Comparison of ENCODE assay signal across 41 cellular contexts in genomic region chr1:147807405-147807804, GRCh38. TPM values are rescaled to one million over a fixed set of nuclear protein-coding genes. Genes with fewer than 3 reads are reported as not detected.
"Had no signal": no experiment of that assay in that cellular context is flagged by ENCODE, and none has a peak within 500 bp of the region (broad histone marks: within the 10 kb centered on the region; RNA-seq: fewer than 3 reads in every experiment).

No MANE protein-coding gene starts in this region.

- H3K36me3 ChIP-seq: brain microvascular endothelial cell had no signal

- H3K27me3 Mint-ChIP-seq: activated CD4-positive, alpha-beta memory T cell treated with anti-CD3 and anti-CD28 coated beads, Interleukin-2, amount 10 ng/mL, durations not matched to agents 7 days and 5 days; activated naive CD8-positive, alpha-beta T cell treated with anti-CD3 and anti-CD28 coated beads for 36 hours; activated T-helper 17 cell treated with anti-CD3 and anti-CD28 coated beads, Interleukin-2, amount 50 U/mL, for 72 hours had no signal

- H3K27me3 ChIP-seq: brain microvascular endothelial cell had no signal

- H3K27ac ChIP-seq: brain microvascular endothelial cell, KMS-11, RWPE1, VCaP had no signal

- H3K9ac ChIP-seq: KMS-11 had no signal

- DNase-seq: activated CD4-positive, alpha-beta memory T cell treated with anti-CD3 and anti-CD28 coated beads, Interleukin-2, amount 10 ng/mL, durations not matched to agents 7 days and 5 days; activated CD4-positive, alpha-beta T cell treated with anti-CD3 and anti-CD28 coated beads for 1 hour; activated CD4-positive, alpha-beta T cell treated with anti-CD3 and anti-CD28 coated beads for 48 hours; activated CD4-positive, CD25-positive, alpha-beta regulatory T cell; activated CD8-positive, alpha-beta memory T cell treated with anti-CD3 and anti-CD28 coated beads for 24 hours; activated CD8-positive, alpha-beta memory T cell treated with anti-CD3 and anti-CD28 coated beads, Interleukin-2, amount 10 ng/mL, durations not matched to agents 7 days and 5 days; activated CD8-positive, alpha-beta memory T cell treated with anti-CD3 and anti-CD28 coated beads, Interleukin-2, amount 50 U/mL, for 48 hours; activated effector memory CD4-positive, alpha-beta T cell treated with anti-CD3 and anti-CD28 coated beads, Interleukin-2, amount 50 U/mL, for 16 hours; activated naive CD4-positive, alpha-beta T cell; activated naive CD4-positive, alpha-beta T cell treated with anti-CD3 and anti-CD28 coated beads, Interleukin-2, amount 50 U/mL, for 16 hours; activated naive CD8-positive, alpha-beta T cell treated with anti-CD3 and anti-CD28 coated beads for 36 hours; activated T-cell treated with anti-CD3 and anti-CD28 coated beads, Interleukin-2, amount 50 U/mL, for 72 hours; amniotic stem cell; aorta; brain microvascular endothelial cell; central memory CD4-positive, alpha-beta T cell; NCI-H1092 treated with DMSO at 0.1 percent for 48 hours; NCI-H1417; NCI-H146; NCI-H187; NCI-H2029 treated with DMSO at 0.1 percent for 48 hours; NCI-H2107; NCI-H2171; NCI-H510A; NCI-H526; NCI-H748 treated with DMSO at 0.1 percent for 48 hours; NK-92 treated with Interleukin-12 subunit alpha and Interleukin-12 subunit beta, amount 100 ng/mL, for 24 hours; SIG-M5; T-helper 1 cell; T-helper 2 cell; T-helper 9 cell had no signal

- H3K27ac Mint-ChIP-seq: activated CD4-positive, alpha-beta memory T cell treated with anti-CD3 and anti-CD28 coated beads, Interleukin-2, amount 10 ng/mL, durations not matched to agents 7 days and 5 days; activated CD8-positive, alpha-beta memory T cell treated with anti-CD3 and anti-CD28 coated beads, Interleukin-2, amount 10 ng/mL, durations not matched to agents 7 days and 5 days; activated naive CD8-positive, alpha-beta T cell treated with anti-CD3 and anti-CD28 coated beads for 36 hours; activated T-cell treated with anti-CD3 and anti-CD28 coated beads, Interleukin-2, amount 50 U/mL, for 72 hours; activated T-helper 17 cell treated with anti-CD3 and anti-CD28 coated beads, Interleukin-2, amount 50 U/mL, for 72 hours had no signal

- H3K36me3 Mint-ChIP-seq: activated CD8-positive, alpha-beta memory T cell treated with anti-CD3 and anti-CD28 coated beads, Interleukin-2, amount 10 ng/mL, durations not matched to agents 7 days and 5 days; activated naive CD8-positive, alpha-beta T cell treated with anti-CD3 and anti-CD28 coated beads for 36 hours had no signal

- H3K4me2 ChIP-seq: KMS-11 had no signal

- FAIRE-seq: RCC 7860 had no signal

- H3K4me1 Mint-ChIP-seq: activated CD4-positive, alpha-beta memory T cell treated with anti-CD3 and anti-CD28 coated beads, Interleukin-2, amount 10 ng/mL, durations not matched to agents 7 days and 5 days; activated CD8-positive, alpha-beta memory T cell treated with anti-CD3 and anti-CD28 coated beads, Interleukin-2, amount 10 ng/mL, durations not matched to agents 7 days and 5 days; activated naive CD8-positive, alpha-beta T cell treated with anti-CD3 and anti-CD28 coated beads for 36 hours had no signal

- H3K9me3 Mint-ChIP-seq: activated CD4-positive, alpha-beta memory T cell treated with anti-CD3 and anti-CD28 coated beads, Interleukin-2, amount 10 ng/mL, durations not matched to agents 7 days and 5 days; activated naive CD8-positive, alpha-beta T cell treated with anti-CD3 and anti-CD28 coated beads for 36 hours; activated T-cell treated with anti-CD3 and anti-CD28 coated beads, Interleukin-2, amount 50 U/mL, for 72 hours; activated T-helper 17 cell treated with anti-CD3 and anti-CD28 coated beads, Interleukin-2, amount 50 U/mL, for 72 hours had no signal

- H3K4me3 Mint-ChIP-seq: activated CD4-positive, alpha-beta memory T cell treated with anti-CD3 and anti-CD28 coated beads, Interleukin-2, amount 10 ng/mL, durations not matched to agents 7 days and 5 days; activated CD8-positive, alpha-beta memory T cell treated with anti-CD3 and anti-CD28 coated beads, Interleukin-2, amount 10 ng/mL, durations not matched to agents 7 days and 5 days; activated naive CD8-positive, alpha-beta T cell treated with anti-CD3 and anti-CD28 coated beads for 36 hours; activated T-cell treated with anti-CD3 and anti-CD28 coated beads, Interleukin-2, amount 50 U/mL, for 72 hours; activated T-helper 17 cell treated with anti-CD3 and anti-CD28 coated beads, Interleukin-2, amount 50 U/mL, for 72 hours had no signal

- ATAC-seq: activated CD8-positive, alpha-beta memory T cell treated with anti-CD3 and anti-CD28 coated beads, Interleukin-2, amount 10 ng/mL, durations not matched to agents 7 days and 5 days; activated T-cell treated with anti-CD3 and anti-CD28 coated beads, Interleukin-2, amount 50 U/mL, for 72 hours; activated T-helper 17 cell treated with anti-CD3 and anti-CD28 coated beads, Interleukin-2, amount 50 U/mL, for 72 hours; PC-3; Right ventricle myocardium inferior; SK-N-SH treated with all-trans-retinoic acid at 6 μM for 48 hours had no signal

RNA-seq across cellular contexts. Expression of gene GJA5, which starts 47.0 kb away (rescaled TPM):
- total RNA-seq: activated CD4-positive, alpha-beta memory T cell treated with anti-CD3 and anti-CD28 coated beads, Interleukin-2, amount 10 ng/mL, durations not matched to agents 7 days and 5 days; activated CD8-positive, alpha-beta memory T cell treated with anti-CD3 and anti-CD28 coated beads, Interleukin-2, amount 10 ng/mL, durations not matched to agents 7 days and 5 days; activated naive CD8-positive, alpha-beta T cell treated with anti-CD3 and anti-CD28 coated beads for 36 hours; activated T-cell treated with anti-CD3 and anti-CD28 coated beads, Interleukin-2, amount 50 U/mL, for 72 hours; activated T-helper 17 cell treated with anti-CD3 and anti-CD28 coated beads, Interleukin-2, amount 50 U/mL, for 72 hours; LHCN-M2; SK-MEL-5 had no signal
